Comparison of ENCODE assay signal across 1 cellular context in genomic region chr11:110172666-110173065, GRCh38.
TF ChIP-seq lines count a peak whose summit lies in the region.

No MANE protein-coding gene starts in this region.

TF ChIP-seq in GM23338, 12 proteins besides CTCF, POLR2A, EP300 and RAD21 (continued from another document):
- TF ChIP-seq REST (IDR thresholded peaks at IDR 0.05; ENCODE audit: unreplicated experiment): no peak
- no peak for TF ChIP-seq JUNB (IDR thresholded peaks at IDR 0.05; ENCODE audit: unreplicated experiment)
- no peak for TF ChIP-seq NANOG (IDR thresholded peaks at IDR 0.05; ENCODE audit: borderline replicate concordance)
- TF ChIP-seq ZNF331 (CRISPR knock-in tag; IDR thresholded peaks at IDR 0.05; ENCODE audit: low read depth): no peak
- TF ChIP-seq ZNF462 (CRISPR knock-in tag; IDR thresholded peaks at IDR 0.05): no peak
- TF ChIP-seq ETS1 (IDR thresholded peaks at IDR 0.05): no peak
TF ChIP-seq in GM23338: peak in this region for 0.
